23 cellular contexts compared by ENCODE assay signal in the genomic region with DNA sequence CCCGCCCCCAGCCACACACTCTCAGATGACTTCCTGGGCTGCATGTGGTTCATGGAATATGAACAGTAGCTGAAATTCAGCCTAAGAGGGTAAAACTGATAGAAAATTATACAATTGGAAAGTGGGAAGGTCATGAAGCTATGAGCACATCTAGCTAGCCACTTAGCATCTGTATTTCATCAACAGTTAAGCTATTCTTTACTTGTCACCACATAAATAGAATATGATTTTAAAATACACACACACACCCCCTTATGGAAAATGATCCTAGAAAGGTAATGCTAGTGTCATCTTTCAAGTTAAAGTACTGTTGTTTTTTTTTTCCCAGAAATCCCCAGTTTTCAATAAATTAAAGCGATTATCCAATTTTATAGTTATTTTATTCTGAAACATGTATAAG. TPM values are rescaled to one million over a fixed set of nuclear protein-coding genes. Genes with fewer than 3 reads are reported as not detected.
DNase-seq lines count a peak whose midpoint lies in the region; ATAC-seq, FAIRE-seq and TF ChIP-seq lines count a peak whose summit lies in the region.
"Had no signal": no experiment of that assay in that cellular context is flagged by ENCODE, and none has a peak within 500 bp of the region (broad histone marks: within the 10 kb centered on the region; RNA-seq: fewer than 3 reads in every experiment).

No MANE protein-coding gene starts in this region.

- TF ChIP-seq CTCF in HepG2 (CRISPR knock-in tag; IDR thresholded peaks at IDR 0.05) (no peak), right lobe of liver (IDR thresholded peaks at IDR 0.05) (no peak), heart left ventricle (IDR thresholded peaks at IDR 0.05) (no peak), osteoblast (IDR thresholded peaks at IDR 0.05; ENCODE audit: extremely low read depth, low read depth, low read length) (no peak)

- 86% methylated on average over 2 of the region's 2 CpGs for WGBS in HepG2 (ENCODE audit: low lambda C conversion rate)
- 92% methylated on average over 2 of the region's 2 CpGs for WGBS in right lobe of liver (ENCODE audit: insufficient coverage, low coverage, low lambda C conversion rate, missing lambda C conversion rate)
- 86 to 89% (median 87%) methylated on average over 2 of the region's 2 CpGs for WGBS in heart left ventricle, 4 donors
- WGBS in urinary bladder, result 65% methylated on average over 2 of the region's 2 CpGs

- TF ChIP-seq EP300 in HepG2 (IDR thresholded peaks at IDR 0.05; ENCODE audit: low read depth in 2 of 2, low read length in 2 of 2), result no peak
- TF ChIP-seq EP300 in HepG2 (CRISPR knock-in tag; IDR thresholded peaks at IDR 0.05; ENCODE audit: borderline replicate concordance), result no peak

- H4K20me1 ChIP-seq in HepG2 (ENCODE audit: insufficient read depth, low read length), result peaks cover 18% of the 10 kb centered on the region
- H4K20me1 ChIP-seq in osteoblast (ENCODE audit: insufficient read depth, low read length), result peaks cover 83% of the 10 kb centered on the region

- H3K4me3 ChIP-seq in HepG2 (replicated peaks in 1 of 3; ENCODE audit: insufficient read depth in 1 of 3, low read depth in 2 of 3, low read length in 3 of 3) (no peak overlapping the region), right lobe of liver (no peak overlapping the region), heart left ventricle (peak overlapping the region in 8 of 12 donors; percentile 1 to 26 (median 12)), osteoblast (ENCODE audit: insufficient read depth, low read length) (no peak overlapping the region), urinary bladder (ENCODE audit: low read depth, low read length) (no peak overlapping the region)
- H3K4me3 ChIP-seq: BLaER1, prostate gland, SJSA1 had no signal

- H2AFZ ChIP-seq in HepG2 (ENCODE audit: low read length) (no peak overlapping the region), osteoblast (ENCODE audit: low read length) (no peak overlapping the region)

- BruUV-seq in HepG2 (replicated peaks; lab: Mats Ljungman, UMichigan), result no TSS peak

- intact Hi-C loops in HepG2 (cut with micrococcal nuclease; ENCODE audit: unreplicated experiment) (no loop called here), right lobe of liver (cut with DNase I) (no loop called here), heart left ventricle (cut with DNase I) (loop anchor here in 5 of 10 donors (2.0 to 10.0 kb wide), 3 partner anchors 22 to 75 kb away; no protein-coding TSS in a partner anchor)

- no peak for FAIRE-seq in HepG2 (lab: Jason Lieb, UNC)
- FAIRE-seq: A204.1, colon, endometrium, HTR-8/SVneo, keratinocyte had no signal

- H3K9me3 ChIP-seq in HepG2 (ENCODE audit: low read length) (no peaks in the 10 kb centered on the region), right lobe of liver (no peaks in the 10 kb centered on the region), heart left ventricle (no peaks in the 10 kb centered on the region), osteoblast (ENCODE audit: low read depth, low read length) (no peaks in the 10 kb centered on the region)
- H3K9me3 ChIP-seq: prostate gland, SJSA1 had no signal

- no peak overlapping the region for H3K9ac ChIP-seq in HepG2 (ENCODE audit: insufficient read depth, low read depth, low read length)
- H3K9ac ChIP-seq: BLaER1 had no signal

- H3K27ac ChIP-seq in HepG2 (ENCODE audit: extremely low read length, insufficient read depth, low read length) (peak overlapping the region; percentile 53), right lobe of liver (peak overlapping the region in 1 of 3 donors; percentile 65), heart left ventricle (peak overlapping the region in 11 of 12 donors; percentile 38 to 87 (median 81)), osteoblast (ENCODE audit: low read depth, low read length) (peak overlapping the region; percentile 44), urinary bladder (ENCODE audit: low read depth) (peak overlapping the region; percentile 50)
- H3K27ac ChIP-seq: BLaER1, SJSA1 had no signal

- H3K4me2 ChIP-seq in HepG2 (ENCODE audit: low read depth, low read length), result no peak overlapping the region
- H3K4me2 ChIP-seq in osteoblast (ENCODE audit: insufficient read depth, low read length), result peak overlapping the region; percentile 62
- H3K4me2 ChIP-seq: BLaER1 had no signal

- no peak for TF ChIP-seq RAD21 in HepG2 (CRISPR knock-in tag; IDR thresholded peaks at IDR 0.05)

- no peak for TF ChIP-seq POLR2A in HepG2 (IDR thresholded peaks at IDR 0.05; ENCODE audit: insufficient read depth in 1 of 2, low read depth in 2 of 2, low read length in 2 of 2)
- no peak for TF ChIP-seq POLR2A in right lobe of liver (IDR thresholded peaks at IDR 0.05)
- no peak for TF ChIP-seq POLR2A in heart left ventricle (IDR thresholded peaks at IDR 0.05)

- H3K4me1 ChIP-seq in HepG2 (ENCODE audit: insufficient read depth, low read length), result peaks cover 70% of the 10 kb centered on the region
- peaks cover 0 to 44% (median 19%) of the 10 kb centered on the region in 4 donors for H3K4me1 ChIP-seq in right lobe of liver
- peaks cover 0 to 97% (median 55%) of the 10 kb centered on the region in 12 donors for H3K4me1 ChIP-seq in heart left ventricle
- peaks cover 50% of the 10 kb centered on the region for H3K4me1 ChIP-seq in osteoblast (ENCODE audit: insufficient read depth, low read length)
- H3K4me1 ChIP-seq in urinary bladder (ENCODE audit: insufficient read depth), result no peaks in the 10 kb centered on the region

- DNase-seq in HepG2 (ENCODE audit: low spot score) (no peak), right lobe of liver (no peak), heart left ventricle (no peak), osteoblast (ENCODE audit: insufficient read length, low spot score, missing footprints) (peak; percentile 1), kidney glomerular epithelial cell (lab: John Stamatoyannopoulos, UW) (no peak), DMS79 treated with DMSO at 0.1 percent for 48 hours (lab: John Stamatoyannopoulos, UW) (no peak), NCI-H2196 (lab: John Stamatoyannopoulos, UW; ENCODE audit: unreplicated experiment) (no peak)
- DNase-seq: activated CD4-positive, alpha-beta T cell treated with anti-CD3 and anti-CD28 coated beads for 1 hour; activated CD8-positive, alpha-beta memory T cell treated with anti-CD3 and anti-CD28 coated beads for 24 hours; activated naive CD4-positive, alpha-beta T cell treated with anti-CD3 and anti-CD28 coated beads for 36 hours; activated T-cell treated with anti-CD3 and anti-CD28 coated beads, Interleukin-2, amount 50 U/mL, for 48 hours; NCI-H1092; stimulated activated CD8-positive, alpha-beta memory T cell treated with anti-CD3 and anti-CD28 coated beads, Interleukin-4, amount 100 ng/mL, for 48 hours; T1000 had no signal

- CTCF ChIA-PET in HepG2 (lab: Yijun Ruan, JAX; ENCODE audit: low intra/inter-chr PET ratio, low total read pairs), result no interaction called here

- no peaks in the 10 kb centered on the region for H3K27me3 ChIP-seq in HepG2 (ENCODE audit: control insufficient read depth in 1 of 2, insufficient read depth in 2 of 2, low read length in 2 of 2)
- H3K27me3 ChIP-seq in right lobe of liver, result no peaks in the 10 kb centered on the region
- no peaks in the 10 kb centered on the region for H3K27me3 ChIP-seq in heart left ventricle
- H3K27me3 ChIP-seq in osteoblast (ENCODE audit: insufficient read depth, low read length), result no peaks in the 10 kb centered on the region
- H3K27me3 ChIP-seq: BLaER1, SJSA1 had no signal

- in situ Hi-C loops in HepG2 (cut with HindIII; ENCODE audit: extremely low pct_ligation_motif_present, low pct_unique_long_range_greater_than_20kb), result no loop called here

- H3K79me2 ChIP-seq in HepG2 (ENCODE audit: insufficient read depth, low read length) (peaks cover 70% of the 10 kb centered on the region), osteoblast (ENCODE audit: insufficient read depth, low read length) (peaks cover 95% of the 10 kb centered on the region)

- ATAC-seq in HepG2 (no peak), right lobe of liver (no peak), heart left ventricle (peak in 2 of 4 donors; percentile 20 to 27)

- H3K36me3 ChIP-seq in HepG2 (replicated peaks in 1 of 2; ENCODE audit: control insufficient read depth in 1 of 2, insufficient read depth in 2 of 2, low read length in 2 of 2) (peaks cover 3 to 8% of the 10 kb centered on the region in 2 experiments; a peak in 3 of 5 replicates), right lobe of liver (no peaks in the 10 kb centered on the region), heart left ventricle (peaks cover 0 to 11% (median 3%) of the 10 kb centered on the region in 9 donors), osteoblast (ENCODE audit: insufficient read depth, low read length) (peaks cover 9% of the 10 kb centered on the region), urinary bladder (ENCODE audit: insufficient read depth) (no peaks in the 10 kb centered on the region)
- H3K36me3 ChIP-seq: prostate gland had no signal

- POLR2A ChIA-PET in HepG2 (lab: Yijun Ruan, JAX), result interaction anchor here (2.4 kb wide), 1 partner anchor 27 kb away, joined by 9 read pairs; no protein-coding TSS in a partner anchor

RNA-seq across cellular contexts. Expression of a gene that starts 3.6 kb away (rescaled TPM):
- total RNA-seq in HepG2 (2016; rRNA removed; fragmentation: Illumina TruSeq; extraction: Trizol) (33.1 and 63.3 TPM in 2 replicates), right lobe of liver (10 to 100 TPM; 59.1 to 94.9 (median 66.2) TPM), heart left ventricle (1,000 to 10,000 TPM in 2 of 9 donors, 100 to 1,000 TPM in 7; 484 to 1,422 (median 877) TPM), osteoblast (158 TPM in 2 replicates), urinary bladder (120 TPM)
- 4.3 and 4.8 TPM in 2 replicates for total RNA-seq in HepG2 (2016; cell fraction: cytosol; rRNA removed; fragmentation: Illumina TruSeq; extraction: Trizol; ENCODE audit: low read depth)
- 31.4 and 53.9 TPM in 2 replicates for total RNA-seq in HepG2 (2016; cell fraction: insoluble cytoplasmic fraction; rRNA removed; fragmentation: Illumina TruSeq; extraction: Trizol)
- total RNA-seq in HepG2 (2016; cell fraction: membrane; rRNA removed; fragmentation: Illumina TruSeq; extraction: Trizol), result 15.0 and 16.5 TPM in 2 replicates
- 36.7 and 41.9 TPM in 2 replicates for total RNA-seq in HepG2 (2016; cell fraction: nucleus; rRNA removed; fragmentation: Illumina TruSeq; extraction: Trizol)
- polyA plus RNA-seq in HepG2 (2011; rRNA removed) (38.7 and 46.0 TPM in 2 replicates), heart left ventricle (100 to 1,000 TPM; 206 to 346 TPM), urinary bladder (186 TPM)
- 21.5 and 23.3 TPM in 2 replicates for polyA plus RNA-seq in HepG2 (2011; cell fraction: cytosol; rRNA removed)
- 108 and 122 TPM in 2 replicates for polyA plus RNA-seq in HepG2 (2011; cell fraction: nucleus; rRNA removed)
- polyA plus RNA-seq in HepG2 (2012), result 61.7 and 78.2 TPM in 2 replicates
- 2.7 and 3.3 TPM in 2 replicates for polyA plus RNA-seq in HepG2 (2016; cell fraction: cytosol; fragmentation: Illumina TruSeq; extraction: Trizol; ENCODE audit: low read depth)
- polyA plus RNA-seq in HepG2 (2016; cell fraction: insoluble cytoplasmic fraction; fragmentation: Illumina TruSeq; extraction: Trizol; ENCODE audit: low read depth), result 52.8 and 70.0 TPM in 2 replicates
- polyA plus RNA-seq in HepG2 (2016; cell fraction: membrane; fragmentation: Illumina TruSeq; extraction: Trizol; ENCODE audit: low read depth), result 8.8 and 10.2 TPM in 2 replicates
- polyA plus RNA-seq in HepG2 (2016; cell fraction: nucleus; fragmentation: Illumina TruSeq; extraction: Trizol; ENCODE audit: insufficient read depth, low read depth), result 57.0 and 67.2 TPM in 2 replicates
- polyA minus RNA-seq in HepG2 (2011; rRNA and poly(A)+ RNA removed; ENCODE audit: low replicate concordance), result 46.4 and 52.1 TPM in 2 replicates
- polyA minus RNA-seq in HepG2 (2011; cell fraction: cytosol; rRNA and poly(A)+ RNA removed), result 45.9 and 59.9 TPM in 2 replicates
- polyA minus RNA-seq in HepG2 (2011; cell fraction: nucleus; rRNA and poly(A)+ RNA removed), result 54.7 and 70.5 TPM in 2 replicates

Comparison
In these comparisons a context has a peak if more than half of its experiments do, and no peak if none do; other contexts are left out.
1. H3K4me3 ChIP-seq: peak in heart left ventricle (8 of 12); none in HepG2 (0 of 3), right lobe of liver (0 of 3), osteoblast (single experiment) and urinary bladder (single experiment).